In genomic region chr20:24778585-24779031, GRCh38 we compare ENCODE assay signal across 21 cellular contexts.
DNase-seq lines count a peak whose midpoint lies in the region; ATAC-seq, FAIRE-seq and TF ChIP-seq lines count a peak whose summit lies in the region.
"Had no signal": no experiment of that assay in that cellular context is flagged by ENCODE, and none has a peak within 500 bp of the region (broad histone marks: within the 10 kb centered on the region; RNA-seq: fewer than 3 reads in every experiment).

No MANE protein-coding gene starts in this region.

- H3K9me3 Mint-ChIP-seq in H9 = peaks cover 9 to 13% of the 10 kb centered on the region in 2 experiments; a peak in 3 of 5 replicates

- H4K8ac ChIP-seq in H9 (replicated peaks; ENCODE audit: insufficient read length, low read depth, low read length) = no peak overlapping the region

- H4K5ac ChIP-seq in H9 (ENCODE audit: insufficient read length, low read depth, low read length) = no peak overlapping the region

- no peaks in the 10 kb centered on the region for H3K79me2 ChIP-seq in H9 (ENCODE audit: insufficient read depth, low read length)

- H3K27ac Mint-ChIP-seq in H9 = no peak overlapping the region
- H3K27ac Mint-ChIP-seq: activated CD4-positive, alpha-beta memory T cell treated with anti-CD3 and anti-CD28 coated beads, Interleukin-2, amount 10 ng/mL, durations not matched to agents 7 days and 5 days; activated T-helper 1 cell treated with anti-CD3 and anti-CD28 coated beads, Interleukin-12 subunit alpha, Interleukin-12 subunit beta, Interleukin-2, Interleukin-4 antibody, amounts not matched to agents 30 ng/mL and 10 ng/mL and 1 ng/mL, durations not matched to agents 14 hours and 24 hours and 36 hours; GM23338; immature natural killer cell had no signal

- intact Hi-C loops in pancreas (cut with DNase I) = no loop called here

- H3K27ac ChIP-seq in BLaER1 (peak overlapping the region; percentile 78), H9 (ENCODE audit: insufficient read length, low read depth, low read length) (no peak overlapping the region), VCaP (peak overlapping the region; percentile 22), pancreas (no peak overlapping the region)
- H3K27ac ChIP-seq: heart left ventricle, vagina had no signal

- H3K9me3 ChIP-seq in BLaER1 = peaks cover 14% of the 10 kb centered on the region
- no peaks in the 10 kb centered on the region for H3K9me3 ChIP-seq in H9 (ENCODE audit: control insufficient read depth, low read depth, low read length)
- no peaks in the 10 kb centered on the region for H3K9me3 ChIP-seq in pancreas

- no peak overlapping the region for H2BK5ac ChIP-seq in H9 (ENCODE audit: insufficient read length, low read length)

- FAIRE-seq in pancreas (lab: Jason Lieb, UNC) = no peak
- FAIRE-seq: K562 had no signal

- H3K4me1 Mint-ChIP-seq in H9 = peaks cover 6 to 7% of the 10 kb centered on the region in 2 experiments; a peak in 3 of 4 replicates
- H3K4me1 Mint-ChIP-seq: GM23338, immature natural killer cell had no signal

- H3K14ac ChIP-seq in H9 (ENCODE audit: insufficient read depth, low read length) = no peak overlapping the region

- TF ChIP-seq CTCF in H9 (conservative IDR thresholded peaks at IDR 0.05) (no peak), VCaP (conservative IDR thresholded peaks at IDR 0.05) (peak; percentile 52), pancreas (IDR thresholded peaks at IDR 0.05) (no peak)

- no peak overlapping the region for H3K4me3 Mint-ChIP-seq in H9
- H3K4me3 Mint-ChIP-seq: activated CD4-positive, alpha-beta memory T cell treated with anti-CD3 and anti-CD28 coated beads, Interleukin-2, amount 10 ng/mL, durations not matched to agents 7 days and 5 days; activated T-helper 1 cell treated with anti-CD3 and anti-CD28 coated beads, Interleukin-12 subunit alpha, Interleukin-12 subunit beta, Interleukin-2, Interleukin-4 antibody, amounts not matched to agents 30 ng/mL and 10 ng/mL and 1 ng/mL, durations not matched to agents 14 hours and 24 hours and 36 hours; GM23338; immature natural killer cell had no signal

- H2BK15ac ChIP-seq in H9 (ENCODE audit: low read depth, low read length) = no peak overlapping the region

- ATAC-seq in pancreas = peak; percentile 76 to 86 (median 84)
- ATAC-seq: GM23338, heart left ventricle, K562 had no signal

- H2BK20ac ChIP-seq in H9 (ENCODE audit: low read depth, low read length, poor library complexity, severe bottlenecking) = no peak overlapping the region

- no peaks in the 10 kb centered on the region for H3K79me1 ChIP-seq in H9 (ENCODE audit: insufficient read depth, low read depth, low read length, poor library complexity, severe bottlenecking)

- no peak overlapping the region for H2AFZ ChIP-seq in H9 (ENCODE audit: low read length)
- H2AFZ ChIP-seq: GM23338 had no signal

- H3K4me1 ChIP-seq in BLaER1 (peaks cover 62% of the 10 kb centered on the region), H9 (ENCODE audit: insufficient read depth, low read length) (no peaks in the 10 kb centered on the region), pancreas (no peaks in the 10 kb centered on the region)
- H3K4me1 ChIP-seq: heart left ventricle, vagina had no signal

- H4K91ac ChIP-seq in H9 (ENCODE audit: insufficient read length, low read depth, low read length) = no peak overlapping the region

- H3K23ac ChIP-seq in H9 (ENCODE audit: insufficient read length, low read depth, low read length) = no peak overlapping the region

- TF ChIP-seq POLR2A in erythroblast (IDR thresholded peaks at IDR 0.05; ENCODE audit: low read length) = no peak

- H3K4me2 ChIP-seq in BLaER1 (peak overlapping the region; percentile 89), H9 (ENCODE audit: insufficient read depth, insufficient read length, low read length) (no peak overlapping the region)
- H3K4me2 ChIP-seq: GM23338 had no signal

- H3K18ac ChIP-seq in H9 (ENCODE audit: insufficient read length, low read depth, low read length) = no peak overlapping the region

- H3K36me3 ChIP-seq in BLaER1 = no peaks in the 10 kb centered on the region
- no peaks in the 10 kb centered on the region for H3K36me3 ChIP-seq in pancreas
- H3K36me3 ChIP-seq in H7 (replicated peaks; ENCODE audit: control insufficient read depth, insufficient read depth, low read length) = no peaks in the 10 kb centered on the region
- H3K36me3 ChIP-seq: heart left ventricle, vagina, WERI-Rb-1 had no signal

- H3K4ac ChIP-seq in H9 (ENCODE audit: low read depth, low read length) = no peak overlapping the region

- no peaks in the 10 kb centered on the region for H3K27me3 ChIP-seq in BLaER1
- H3K27me3 ChIP-seq in H9 (ENCODE audit: insufficient read depth, low read length) = no peaks in the 10 kb centered on the region
- no peaks in the 10 kb centered on the region for H3K27me3 ChIP-seq in pancreas
- H3K27me3 ChIP-seq in H7 (ENCODE audit: control insufficient read depth, insufficient read depth, low read length) = no peaks in the 10 kb centered on the region
- H3K27me3 ChIP-seq: heart left ventricle, vagina had no signal

- H2BK12ac ChIP-seq in H9 (ENCODE audit: insufficient read length, low read depth, low read length) = no peak overlapping the region

- peak overlapping the region; percentile 30; the same call in 1 of the 2 replicates for H3K9ac ChIP-seq in BLaER1
- no peak overlapping the region for H3K9ac ChIP-seq in H9 (ENCODE audit: extremely low read depth, insufficient read length, low read length)

- H2BK120ac ChIP-seq in H9 (ENCODE audit: low read depth, low read length, poor library complexity, severe bottlenecking) = no peak overlapping the region

- H3K23me2 ChIP-seq in H9 (ENCODE audit: insufficient read length, low read depth, low read length, poor library complexity, severe bottlenecking) = no peaks in the 10 kb centered on the region

- no peak overlapping the region for H3K56ac ChIP-seq in H9 (ENCODE audit: insufficient read length, low read depth, low read length)

- no peaks in the 10 kb centered on the region for H4K20me1 ChIP-seq in BLaER1
- H4K20me1 ChIP-seq in H9 (ENCODE audit: control insufficient read depth, insufficient read depth, insufficient read length) = no peaks in the 10 kb centered on the region

- peak; percentile 15 for DNase-seq in H9
- peak in 5 of 6 donors; percentile 33 to 84 (median 82) for DNase-seq in pancreas
- DNase-seq in NCI-H2081 (lab: John Stamatoyannopoulos, UW) = no peak
- DNase-seq in erythroblast (lab: John Stamatoyannopoulos, UW) = no peak
- no peak for DNase-seq in NK-92 treated with Interleukin-12 subunit alpha and Interleukin-12 subunit beta, amount 100 ng/mL, for 24 hours (lab: John Stamatoyannopoulos, UW)
- DNase-seq in H7 = no peak
- DNase-seq: activated CD4-positive, alpha-beta memory T cell treated with anti-CD3 and anti-CD28 coated beads, Interleukin-2, amount 10 ng/mL, durations not matched to agents 7 days and 5 days; Calu3; effector CD8-positive, alpha-beta T cell; heart left ventricle; immature natural killer cell; NCI-H1105 treated with DMSO at 0.1 percent for 48 hours; stimulated activated CD4-positive, alpha-beta T cell treated with anti-CD3 and anti-CD28 coated beads, Interleukin-15, amount 100 ng/mL, for 24 hours; stimulated activated naive CD4-positive, alpha-beta T cell; WERI-Rb-1 had no signal

- H3K27me3 Mint-ChIP-seq in H9 (ENCODE audit: low read depth) = no peaks in the 10 kb centered on the region; the same call in 1 of the 2 replicates

- no peak overlapping the region for H3T11ph ChIP-seq in H9 (ENCODE audit: low read length)

- H3K4me3 ChIP-seq in BLaER1 = no peak overlapping the region
- H3K4me3 ChIP-seq in pancreas = no peak overlapping the region
- H3K4me3 ChIP-seq in H7 (ENCODE audit: insufficient read depth, low read depth, low read length) = no peak overlapping the region
- H3K4me3 ChIP-seq: GM23338, heart left ventricle, K562, vagina had no signal

- peaks cover 0 to 10% (median 4%) of the 10 kb centered on the region in 3 experiments; a peak in 3 of 7 replicates for H3K36me3 Mint-ChIP-seq in H9 (ENCODE audit: insufficient read depth in 1 of 3, low read depth in 3 of 3)
- H3K36me3 Mint-ChIP-seq: immature natural killer cell had no signal

- no peak overlapping the region for H2AK5ac ChIP-seq in H9 (ENCODE audit: insufficient read length, low read length)

- no CpG with 5 or more reads among the region's 14 CpGs for WGBS in H9 (ENCODE audit: extremely low coverage, insufficient read length, low lambda C conversion rate)
- WGBS in pancreas, 2 donors = 24 to 30% methylated on average over 14 of the region's 14 CpGs

Comparison
In these comparisons a context has a peak if more than half of its experiments do, and no peak if none do; other contexts are left out.
1. H3K27ac ChIP-seq: peak in BLaER1 (single experiment) and VCaP (single experiment); none in H9 (single experiment) and pancreas (0 of 4).
2. DNase-seq: peak in H9 (single experiment) and pancreas (5 of 6); none in NCI-H2081 (0 of 2), erythroblast (0 of 2), NK-92 treated with Interleukin-12 subunit alpha and Interleukin-12 subunit beta, amount 100 ng/mL, for 24 hours (single experiment) and H7 (single experiment).